ENCODE assay signal across 26 cellular contexts in the genomic region with DNA sequence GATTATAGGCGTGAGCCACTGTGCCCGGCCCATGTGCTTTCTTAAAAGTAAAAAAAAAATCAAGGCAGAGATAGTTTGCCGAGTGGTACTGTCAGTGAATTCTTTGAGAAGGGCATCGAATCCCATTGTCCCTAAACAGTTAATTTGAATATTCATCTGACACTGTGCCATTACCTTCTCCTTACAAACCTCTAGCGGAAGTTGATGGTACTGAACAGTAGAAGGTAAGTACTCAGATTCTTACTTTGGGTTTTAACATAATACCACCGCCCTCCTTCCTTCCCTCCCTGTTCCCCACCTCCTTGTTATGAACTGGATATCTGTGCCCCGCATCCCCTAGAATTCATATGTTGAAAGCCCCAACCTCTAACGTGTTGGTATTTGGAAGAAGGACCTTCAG. TPM values are rescaled to one million over a fixed set of nuclear protein-coding genes. Genes with fewer than 3 reads are reported as not detected.
"Had no signal": no experiment of that assay in that cellular context is flagged by ENCODE, and none has a peak within 500 bp of the region (broad histone marks: within the 10 kb centered on the region; RNA-seq: fewer than 3 reads in every experiment).

No MANE protein-coding gene starts in this region.

- FAIRE-seq: bronchial epithelial cell had no signal

- H3K4me1 ChIP-seq: body of pancreas, Peyer's patch, SJCRH30 had no signal

- DNase-seq: activated CD4-positive, alpha-beta T cell treated with anti-CD3 and anti-CD28 coated beads for 48 hours; activated CD4-positive, alpha-beta T cell treated with anti-CD3 and anti-CD28 coated beads, Interleukin-2, amount 50 U/mL, for 4 hours; activated CD4-positive, CD25-positive, alpha-beta regulatory T cell treated with anti-CD3 and anti-CD28 coated beads, Interleukin-2, amount 50 U/mL, for 72 hours; activated CD8-positive, alpha-beta memory T cell treated with anti-CD3 and anti-CD28 coated beads, Interleukin-2, amount 10 ng/mL, durations not matched to agents 7 days and 5 days; activated effector memory CD4-positive, alpha-beta T cell treated with anti-CD3 and anti-CD28 coated beads, Interleukin-2, amount 50 U/mL, for 16 hours; activated naive CD4-positive, alpha-beta T cell treated with Interleukin-2 at 50 U/mL for 16 hours; activated naive CD8-positive, alpha-beta T cell treated with anti-CD3 and anti-CD28 coated beads, Interleukin-2, amount 50 U/mL, for 24 hours; activated T-cell treated with anti-CD3 and anti-CD28 coated beads, Interleukin-2, amount 50 U/mL, for 24 hours; amniotic stem cell; body of pancreas; central memory CD4-positive, alpha-beta T cell; NCI-H1105 treated with DMSO at 0.1 percent for 48 hours; NCI-H1436 treated with DMSO at 0.1 percent for 48 hours; NCI-H187; NCI-H2081; NCI-H510A treated with DMSO at 0.1 percent for 48 hours; Peyer's patch; Right ventricle myocardium superior; SJCRH30; SW 1271 had no signal

- H3K4me3 ChIP-seq: ascending aorta, body of pancreas, Peyer's patch, SJCRH30 had no signal

- H3K9me3 ChIP-seq: ascending aorta, body of pancreas, Peyer's patch had no signal

- H3K27ac ChIP-seq: ascending aorta, body of pancreas, Peyer's patch, RWPE1, SJCRH30 had no signal

- H3K36me3 ChIP-seq: ascending aorta, Peyer's patch, SJCRH30 had no signal

- H3K27me3 ChIP-seq: ascending aorta, body of pancreas, Peyer's patch, SJCRH30 had no signal

- ATAC-seq: activated CD8-positive, alpha-beta memory T cell treated with anti-CD3 and anti-CD28 coated beads, Interleukin-2, amount 10 ng/mL, durations not matched to agents 7 days and 5 days; activated naive CD4-positive, alpha-beta T cell treated with anti-CD3 and anti-CD28 coated beads, Interleukin-2, amount 50 U/mL, for 72 hours; activated naive CD8-positive, alpha-beta T cell treated with anti-CD3 and anti-CD28 coated beads, Interleukin-2, amount 50 U/mL, for 24 hours; body of pancreas; SK-N-SH treated with all-trans-retinoic acid at 6 μM for 48 hours had no signal

RNA-seq across cellular contexts. Expression of gene CLMP, which starts 58.2 kb away (rescaled TPM):
- total RNA-seq: activated T-helper 1 cell treated with anti-CD3 and anti-CD28 coated beads, Interleukin-12 subunit alpha, Interleukin-12 subunit beta, Interleukin-2, Interleukin-4 antibody, amounts not matched to agents 30 ng/mL and 10 ng/mL and 1 ng/mL, durations not matched to agents 14 hours and 24 hours and 36 hours had no signal
